Comparison of ENCODE assay signal across 17 cellular contexts in the genomic region with DNA sequence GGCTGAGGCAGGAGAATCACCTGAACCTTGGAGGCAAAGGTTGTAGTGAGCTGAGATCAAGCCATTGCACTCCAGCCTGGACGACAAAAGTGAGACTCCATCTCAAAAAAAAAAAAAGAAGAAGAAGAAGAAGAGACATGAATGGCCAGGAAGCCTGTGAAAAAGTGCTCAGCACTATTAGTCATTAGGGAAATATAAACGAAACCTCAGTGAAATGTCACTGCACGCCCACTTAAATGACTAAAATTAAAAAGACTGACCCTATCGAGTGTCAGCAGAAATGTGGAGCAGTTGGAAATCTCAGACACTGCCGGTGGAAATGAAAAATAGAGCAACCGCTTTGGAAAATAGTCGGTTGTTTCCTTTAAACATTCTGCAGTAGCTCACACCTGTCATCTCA. TPM values are rescaled to one million over a fixed set of nuclear protein-coding genes. Genes with fewer than 3 reads are reported as not detected.
DNase-seq lines count a peak whose midpoint lies in the region; FAIRE-seq and TF ChIP-seq lines count a peak whose summit lies in the region.
"Had no signal": no experiment of that assay in that cellular context is flagged by ENCODE, and none has a peak within 500 bp of the region (broad histone marks: within the 10 kb centered on the region; RNA-seq: fewer than 3 reads in every experiment).

No MANE protein-coding gene starts in this region.

- peaks cover 61% of the 10 kb centered on the region for H3K4me1 Mint-ChIP-seq in CD14-positive monocyte

- H3K27ac ChIP-seq in fibroblast of lung (ENCODE audit: insufficient read depth, low read length), result no peak overlapping the region
- H3K27ac ChIP-seq: right atrium auricular region, uterus had no signal

- H3K4me1 ChIP-seq in fibroblast of lung (ENCODE audit: control insufficient read depth, extremely low read depth, insufficient read depth, low read length), result no peaks in the 10 kb centered on the region
- H3K4me1 ChIP-seq: right atrium auricular region, uterus had no signal

- no peaks in the 10 kb centered on the region for H3K36me3 Mint-ChIP-seq in CD14-positive monocyte

- peak overlapping the region; percentile 15 for H3K4me2 ChIP-seq in fibroblast of lung (ENCODE audit: extremely low read depth, insufficient read depth, low read length)

- H3K4me3 ChIP-seq in fibroblast of lung (replicated peaks in 1 of 4; ENCODE audit: control extremely low read depth in 1 of 4, insufficient read depth in 1 of 4, low read depth in 3 of 4, low read length in 4 of 4), result no peak overlapping the region
- H3K4me3 ChIP-seq: MG63, right atrium auricular region, uterus had no signal

- H2AFZ ChIP-seq in fibroblast of lung (ENCODE audit: low read length), result no peak overlapping the region

- no peak overlapping the region for H3K4me3 Mint-ChIP-seq in CD14-positive monocyte
- H3K4me3 Mint-ChIP-seq: effector memory CD8-positive, alpha-beta T cell had no signal

- peak overlapping the region; percentile 90 to 98 (median 96) for H3K27ac Mint-ChIP-seq in CD14-positive monocyte

- H4K20me1 ChIP-seq in fibroblast of lung (ENCODE audit: control insufficient read depth, extremely low read depth, insufficient read depth, low read length), result no peaks in the 10 kb centered on the region

- POLR2A ChIA-PET in HEK293T (lab: Yijun Ruan, JAX), result interaction anchor here (0.6 to 1.1 kb wide), 2 partner anchors 11 to 13 kb away, joined by 3 read pairs; no protein-coding TSS in a partner anchor

- H3K79me2 ChIP-seq in fibroblast of lung (ENCODE audit: control insufficient read depth, insufficient read depth, low read length), result no peaks in the 10 kb centered on the region

- TF ChIP-seq CTCF in CD14-positive monocyte (IDR thresholded peaks at IDR 0.05) (no peak), fibroblast of lung (conservative IDR thresholded peaks at IDR 0.05 in 1 of 2, IDR thresholded peaks at IDR 0.05 in 1 of 2; ENCODE audit: low read depth in 1 of 2, low read length in 2 of 2) (no peak)

- H3K27me3 ChIP-seq in fibroblast of lung (ENCODE audit: control insufficient read depth, insufficient read depth, low read length), result no peaks in the 10 kb centered on the region
- H3K27me3 ChIP-seq: right atrium auricular region, uterus had no signal

- no peak overlapping the region for H3K9ac ChIP-seq in fibroblast of lung (ENCODE audit: insufficient read depth, low read length)

- no peak for FAIRE-seq in RCC 7860 (lab: Jason Lieb, UNC)

- no peaks in the 10 kb centered on the region for H3K9me3 ChIP-seq in fibroblast of lung (ENCODE audit: control insufficient read depth, insufficient read depth, low read depth, low read length)
- H3K9me3 ChIP-seq: MG63, right atrium auricular region, uterus had no signal

- H3K27me3 Mint-ChIP-seq in CD14-positive monocyte (ENCODE audit: low read depth in 3 of 3), result peaks cover 0 to 5% (median 0%) of the 10 kb centered on the region in 3 donors
- H3K27me3 Mint-ChIP-seq: effector memory CD8-positive, alpha-beta T cell had no signal

- peaks cover 0 to 2% (median 0%) of the 10 kb centered on the region in 7 donors for H3K9me3 Mint-ChIP-seq in CD14-positive monocyte
- H3K9me3 Mint-ChIP-seq: effector memory CD8-positive, alpha-beta T cell had no signal

- DNase-seq in CD14-positive monocyte (ENCODE audit: low spot score), result no peak
- peak; percentile 50 for DNase-seq in ELR (ENCODE audit: low read depth)
- DNase-seq in M059J (ENCODE audit: low read depth), result peak; percentile 29
- peak in 1 of 2 donors; percentile 60 for DNase-seq in fibroblast of lung (ENCODE audit: low read depth in 2 of 2)
- no peak for DNase-seq in HEK293T (ENCODE audit: extremely low spot score)
- no peak for DNase-seq in NCI-H1930 (lab: John Stamatoyannopoulos, UW)
- DNase-seq in RCC 7860 (ENCODE audit: low spot score), result no peak
- no peak for DNase-seq in stimulated activated CD4-positive, alpha-beta T cell treated with anti-CD3 and anti-CD28 coated beads, Interleukin-1b, Interleukin-23, amount 100 ng/mL, for 48 hours
- DNase-seq: effector memory CD8-positive, alpha-beta T cell; MG63; NCI-H187 treated with DMSO at 0.1 percent for 48 hours; NCI-H510A treated with DMSO at 0.1 percent for 48 hours; occipital lobe; T-helper 2 cell; uterus had no signal

- no peaks in the 10 kb centered on the region for H3K36me3 ChIP-seq in fibroblast of lung (ENCODE audit: control insufficient read depth, insufficient read depth, low read length)
- H3K36me3 ChIP-seq: MG63, right atrium auricular region, uterus had no signal

- intact Hi-C loops in CD14-positive monocyte (cut with micrococcal nuclease), result loop anchor here in 1 of 2 donors (1.0 to 2.0 kb wide), 2 partner anchors 11 to 15 kb away; partner anchors contain the start of gene HCST

- CTCF ChIA-PET in HEK293T (lab: Yijun Ruan, JAX), result no interaction called here

TF ChIP-seq in HEK293T, 16 proteins besides CTCF, POLR2A, EP300 and RAD21:
- TF ChIP-seq FOXM1 (IDR thresholded peaks at IDR 0.05; ENCODE audit: borderline replicate concordance) (no peak), NFRKB (IDR thresholded peaks at IDR 0.05) (no peak), CTBP1 (IDR thresholded peaks at IDR 0.05; ENCODE audit: borderline replicate concordance) (no peak), BHLHE40 (IDR thresholded peaks at IDR 0.05; ENCODE audit: borderline replicate concordance) (no peak), ARNT (IDR thresholded peaks at IDR 0.05) (no peak), TARDBP (IDR thresholded peaks at IDR 0.05) (no peak), L3MBTL2 (conservative IDR thresholded peaks at IDR 0.05) (no peak), FOXA1 (IDR thresholded peaks at IDR 0.05) (no peak), FOXK2 (IDR thresholded peaks at IDR 0.05) (no peak), SUZ12 (IDR thresholded peaks at IDR 0.05) (no peak), LEF1 (IDR thresholded peaks at IDR 0.05; ENCODE audit: borderline replicate concordance) (no peak), SP1 (IDR thresholded peaks at IDR 0.05) (no peak)
- TF ChIP-seq, protein P1, sequence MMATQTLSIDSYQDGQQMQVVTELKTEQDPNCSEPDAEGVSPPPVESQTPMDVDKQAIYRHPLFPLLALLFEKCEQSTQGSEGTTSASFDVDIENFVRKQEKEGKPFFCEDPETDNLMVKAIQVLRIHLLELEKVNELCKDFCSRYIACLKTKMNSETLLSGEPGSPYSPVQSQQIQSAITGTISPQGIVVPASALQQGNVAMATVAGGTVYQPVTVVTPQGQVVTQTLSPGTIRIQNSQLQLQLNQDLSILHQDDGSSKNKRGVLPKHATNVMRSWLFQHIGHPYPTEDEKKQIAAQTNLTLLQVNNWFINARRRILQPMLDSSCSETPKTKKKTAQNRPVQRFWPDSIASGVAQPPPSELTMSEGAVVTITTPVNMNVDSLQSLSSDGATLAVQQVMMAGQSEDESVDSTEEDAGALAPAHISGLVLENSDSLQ (IDR thresholded peaks at IDR 0.05), result no peak

RNA-seq across cellular contexts. Expression of gene TYROBP, which starts 5.5 kb away (rescaled TPM):
- polyA plus RNA-seq in CD14-positive monocyte (1,000 to 10,000 TPM; 5,182 to 6,141 TPM), fibroblast of lung (not detected in 2 replicates)
- total RNA-seq in M059J (2014; rRNA removed; shearing (Covaris generic)), result not detected in 2 replicates
- 0.26 TPM in 1 of 2 replicates, not detected in the other for total RNA-seq in fibroblast of lung
- 0.31 TPM in 1 of 2 replicates, not detected in the other for polyA plus RNA-seq in fibroblast of lung (2012)
- polyA minus RNA-seq in fibroblast of lung (ENCODE audit: low replicate concordance), result not detected in 2 replicates
- total RNA-seq: G401 had no signal

RNA-seq across cellular contexts. Expression of gene HCST, which starts 11.3 kb away (rescaled TPM):
- polyA plus RNA-seq in CD14-positive monocyte, result 100 to 1,000 TPM; 594 to 829 TPM
- not detected in 2 replicates for total RNA-seq in M059J (2014; rRNA removed; shearing (Covaris generic))
- 1.0 and 2.0 TPM in 2 replicates for total RNA-seq in fibroblast of lung
- 0.14 and 0.16 TPM in 2 replicates for polyA plus RNA-seq in fibroblast of lung
- polyA plus RNA-seq in fibroblast of lung (2012), result 0.73 and 0.76 TPM in 2 replicates
- 3.5 TPM in 1 of 2 replicates, not detected in the other for polyA minus RNA-seq in fibroblast of lung (ENCODE audit: low replicate concordance)
- total RNA-seq: G401, occipital lobe had no signal

RNA-seq across cellular contexts. Expression of gene NFKBID, which starts 13.2 kb away (rescaled TPM):
- polyA plus RNA-seq in CD14-positive monocyte, result 1 to 10 TPM; 6.4 to 9.3 TPM
- total RNA-seq in M059J (2014; rRNA removed; shearing (Covaris generic)), result 0.91 and 6.1 TPM in 2 replicates
- total RNA-seq in fibroblast of lung, result 2.3 and 2.6 TPM in 2 replicates
- 1.2 and 2.4 TPM in 2 replicates for polyA plus RNA-seq in fibroblast of lung
- 2.3 and 2.8 TPM in 2 replicates for polyA plus RNA-seq in fibroblast of lung (2012)
- 1.8 and 7.1 TPM in 2 replicates for polyA minus RNA-seq in fibroblast of lung (ENCODE audit: low replicate concordance)

RNA-seq across cellular contexts. Expression of gene LRFN3, which starts 22.6 kb away (rescaled TPM):
- polyA plus RNA-seq in CD14-positive monocyte, result not detected
- 3.3 and 4.6 TPM in 2 replicates for total RNA-seq in M059J (2014; rRNA removed; shearing (Covaris generic))
- 2.6 and 3.1 TPM in 2 replicates for total RNA-seq in fibroblast of lung
- polyA plus RNA-seq in fibroblast of lung, result 2.2 and 2.6 TPM in 2 replicates
- polyA plus RNA-seq in fibroblast of lung (2012), result 6.6 and 9.6 TPM in 2 replicates
- 9.7 and 12.2 TPM in 2 replicates for polyA minus RNA-seq in fibroblast of lung (ENCODE audit: low replicate concordance)

RNA-seq across cellular contexts. Expression of gene APLP1, which starts 45.2 kb away (rescaled TPM):
- polyA plus RNA-seq in CD14-positive monocyte (not detected), fibroblast of lung (3.7 and 4.1 TPM in 2 replicates)
- total RNA-seq in M059J (2014; rRNA removed; shearing (Covaris generic)), result 42.4 and 51.5 TPM in 2 replicates
- 0.99 and 2.6 TPM in 2 replicates for total RNA-seq in fibroblast of lung
- 7.0 and 7.5 TPM in 2 replicates for polyA plus RNA-seq in fibroblast of lung (2012)
- 0.47 and 3.3 TPM in 2 replicates for polyA minus RNA-seq in fibroblast of lung (ENCODE audit: low replicate concordance)

Comparison
In these comparisons a context has a peak if more than half of its experiments do, and no peak if none do; other contexts are left out.
1. DNase-seq: peak in ELR (single experiment) and M059J (single experiment); none in CD14-positive monocyte (single experiment), HEK293T (single experiment), NCI-H1930 (0 of 2), RCC 7860 (single experiment) and stimulated activated CD4-positive, alpha-beta T cell treated with anti-CD3 and anti-CD28 coated beads, Interleukin-1b, Interleukin-23, amount 100 ng/mL, for 48 hours (single experiment).